ENCODE assay signal across 1 cellular context in the genomic region with DNA sequence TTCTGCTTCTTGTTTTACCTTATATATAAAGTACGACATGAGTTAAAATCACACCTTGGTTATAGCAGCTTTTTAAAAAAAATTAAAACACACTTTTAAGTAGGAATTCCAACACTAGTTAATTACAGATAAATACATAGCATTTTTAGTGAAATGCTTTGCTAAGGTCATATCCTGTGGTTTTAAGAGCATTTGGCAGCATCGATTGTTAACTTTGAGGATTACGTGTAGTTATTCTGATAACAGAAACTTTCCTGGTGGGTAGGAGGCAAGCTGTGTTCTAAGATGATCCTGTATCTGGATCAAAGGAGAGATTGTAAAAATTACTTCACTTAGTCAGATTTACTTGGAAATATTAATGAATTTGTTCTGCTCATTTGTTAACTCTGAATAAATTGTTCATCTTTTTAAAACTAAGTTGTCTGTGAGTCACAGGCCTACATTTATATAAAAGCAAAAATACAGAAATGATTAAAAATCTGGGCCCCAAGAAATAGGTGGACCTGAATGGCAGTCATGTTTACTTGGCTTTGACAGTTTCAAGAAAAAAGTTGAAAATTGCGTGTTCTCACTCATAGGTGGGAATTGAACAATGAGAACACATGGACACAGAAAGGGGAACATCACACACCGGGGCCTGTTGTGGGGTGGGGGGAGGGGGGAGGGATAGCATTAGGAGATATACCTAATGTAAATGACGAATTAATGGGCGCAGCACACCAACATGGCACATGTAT.
TF ChIP-seq lines count a peak whose summit lies in the region.

No MANE protein-coding gene starts in this region.

TF ChIP-seq in endothelial cell of umbilical vein, 7 proteins besides CTCF, POLR2A, EP300 and RAD21 (continued from another document):
- peak; percentile 30 for TF ChIP-seq GATA2 (IDR thresholded peaks at IDR 0.05; ENCODE audit: insufficient read depth, insufficient read length, low read depth, low read length)
